ENCODE assay signal across 8 cellular contexts in the genomic region with DNA sequence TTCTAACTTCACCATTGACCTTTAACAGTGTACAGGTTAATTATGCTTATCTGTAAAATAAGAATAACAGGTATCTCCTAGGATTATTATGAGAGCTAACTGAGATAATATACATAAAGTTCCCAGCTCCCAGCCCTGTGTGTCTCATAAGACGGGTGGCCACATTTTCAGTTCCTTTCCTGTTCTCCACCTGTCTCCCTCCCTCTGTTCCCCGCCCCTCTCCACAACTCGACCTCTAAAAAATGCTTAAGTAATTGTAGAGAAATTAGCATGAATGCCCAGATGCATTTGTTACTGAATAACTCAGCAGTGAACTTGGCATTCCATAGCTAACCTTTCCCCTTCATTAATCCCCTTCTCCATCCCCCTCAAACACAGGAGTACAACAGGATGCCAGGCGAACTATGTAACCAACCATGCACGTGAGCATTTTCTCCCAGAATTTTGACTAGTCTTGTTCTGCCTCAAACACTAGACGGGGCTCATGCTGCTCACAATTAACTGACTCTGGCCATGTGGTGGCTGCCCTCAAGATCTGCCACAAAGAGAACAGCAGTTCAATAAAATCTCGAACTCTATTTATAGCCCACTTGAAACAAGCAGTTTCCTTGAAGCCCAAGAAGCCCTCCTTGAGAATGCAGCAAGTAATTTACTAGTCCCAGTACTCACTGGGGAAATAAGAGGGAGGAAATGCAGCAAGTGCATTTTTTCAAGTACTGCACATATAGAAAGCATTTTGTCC.
A peak's percentile ranks its signal among the peaks of the same experiment; 100 is the strongest.
DNase-seq lines count a peak whose midpoint lies in the region; ATAC-seq and TF ChIP-seq lines count a peak whose summit lies in the region.

No MANE protein-coding gene starts in this region.

- TF ChIP-seq CTCF in GM12865 (IDR thresholded peaks at IDR 0.05; ENCODE audit: insufficient read depth, low read depth, low read length, missing control alignments) = peak; percentile 1

- ATAC-seq in HG03342 (IDR thresholded peaks at IDR 0.05; ENCODE audit: unreplicated experiment) = peak; percentile 58
- ATAC-seq in HG03378 (IDR thresholded peaks at IDR 0.05; ENCODE audit: unreplicated experiment) = no peak
- ATAC-seq in HG03565 (IDR thresholded peaks at IDR 0.05; ENCODE audit: unreplicated experiment) = no peak

- peak; percentile 41 for DNase-seq in GM12865 (ENCODE audit: low read depth)
- peak; percentile 47 for DNase-seq in SK-N-DZ (ENCODE audit: low spot score)
- DNase-seq in iPS DF 4.7 (ENCODE audit: extremely low read depth, low spot score) = peak; percentile 62
- DNase-seq in stromal cell of bone marrow (ENCODE audit: low read depth) = peak; percentile 38
- DNase-seq in activated CD4-positive, alpha-beta T cell treated with anti-CD3 and anti-CD28 coated beads for 4 hours = no peak

- H3K4me3 ChIP-seq in GM12865 (ENCODE audit: low read depth, low read length) = no peak overlapping the region

Comparison
In these comparisons a context has a peak if more than half of its experiments do, and no peak if none do; other contexts are left out.
1. DNase-seq: peak in GM12865 (single experiment), SK-N-DZ (single experiment), iPS DF 4.7 (single experiment) and stromal cell of bone marrow (single experiment); none in activated CD4-positive, alpha-beta T cell treated with anti-CD3 and anti-CD28 coated beads for 4 hours (0 of 2).